Comparison of ENCODE assay signal across 21 cellular contexts in genomic region chr7:105127179-105127578, GRCh38.
DNase-seq lines count a peak whose midpoint lies in the region; ATAC-seq and TF ChIP-seq lines count a peak whose summit lies in the region.
"Had no signal": no experiment of that assay in that cellular context is flagged by ENCODE, and none has a peak within 500 bp of the region (broad histone marks: within the 10 kb centered on the region; RNA-seq: fewer than 3 reads in every experiment).

No MANE protein-coding gene starts in this region.

- no peak overlapping the region for H3K4me3 Mint-ChIP-seq in brain
- H3K4me3 Mint-ChIP-seq in stimulated activated memory B cell treated with anti-CD40 and anti-IgM and Interleukin-4, amounts not matched to agents 10 μg/mL and 1 μg/mL and 100 μg/mL, for 72 hours, result no peak overlapping the region
- H3K4me3 Mint-ChIP-seq: WTC11 had no signal

- H3K9me2 ChIP-seq in MM.1S (replicated peaks; ENCODE audit: insufficient read depth, low read length), result no peaks in the 10 kb centered on the region

- peak overlapping the region; percentile 19; the same call in 1 of the 2 replicates for H3K4me3 ChIP-seq in MM.1S (ENCODE audit: low read length)
- no peak overlapping the region for H3K4me3 ChIP-seq in effector memory CD4-positive, alpha-beta T cell (ENCODE audit: insufficient read depth, low read depth, low read length, poor library complexity, severe bottlenecking)
- H3K4me3 ChIP-seq: body of pancreas, lower lobe of right lung, PC-9, right lobe of liver, stomach, upper lobe of left lung had no signal

- no peaks in the 10 kb centered on the region for H3K27me3 ChIP-seq in MM.1S (replicated peaks; ENCODE audit: insufficient read depth, low read length)
- H3K27me3 ChIP-seq in effector memory CD4-positive, alpha-beta T cell (replicated peaks; ENCODE audit: control insufficient read depth, insufficient read depth, low read length, poor library complexity, severe bottlenecking), result no peaks in the 10 kb centered on the region
- H3K27me3 ChIP-seq: body of pancreas, right lobe of liver, stomach, upper lobe of left lung had no signal

- no peaks in the 10 kb centered on the region for H4K20me1 ChIP-seq in MM.1S (ENCODE audit: insufficient read depth, low read length)

- peaks cover 62% of the 10 kb centered on the region for H3K4me1 ChIP-seq in MM.1S (ENCODE audit: low read length)
- H3K4me1 ChIP-seq in effector memory CD4-positive, alpha-beta T cell (ENCODE audit: control insufficient read depth, insufficient read depth, low read length, poor library complexity, severe bottlenecking), result no peaks in the 10 kb centered on the region
- H3K4me1 ChIP-seq: body of pancreas had no signal

- H3K79me2 ChIP-seq in MM.1S (ENCODE audit: low read length), result peaks cover 61% of the 10 kb centered on the region

- H3K27me3 Mint-ChIP-seq in brain, result no peaks in the 10 kb centered on the region
- no peaks in the 10 kb centered on the region for H3K27me3 Mint-ChIP-seq in stimulated activated memory B cell treated with anti-CD40 and anti-IgM and Interleukin-4, amounts not matched to agents 10 μg/mL and 1 μg/mL and 100 μg/mL, for 72 hours

- peaks cover 29% of the 10 kb centered on the region for H3K4me1 Mint-ChIP-seq in brain
- peaks cover 24% of the 10 kb centered on the region for H3K4me1 Mint-ChIP-seq in stimulated activated memory B cell treated with anti-CD40 and anti-IgM and Interleukin-4, amounts not matched to agents 10 μg/mL and 1 μg/mL and 100 μg/mL, for 72 hours

- peaks cover 2% of the 10 kb centered on the region; the same call in 1 of the 2 replicates for H3K36me3 ChIP-seq in MM.1S (replicated peaks; ENCODE audit: insufficient read depth, low read length)
- H3K36me3 ChIP-seq in effector memory CD4-positive, alpha-beta T cell (ENCODE audit: control insufficient read depth, insufficient read depth, low read length), result peaks cover 25% of the 10 kb centered on the region
- H3K36me3 ChIP-seq: right lobe of liver had no signal

- H3K36me3 Mint-ChIP-seq in brain, result peaks cover 55% of the 10 kb centered on the region
- peaks cover 50% of the 10 kb centered on the region for H3K36me3 Mint-ChIP-seq in stimulated activated memory B cell treated with anti-CD40 and anti-IgM and Interleukin-4, amounts not matched to agents 10 μg/mL and 1 μg/mL and 100 μg/mL, for 72 hours

- DNase-seq in stimulated activated CD4-positive, alpha-beta T cell treated with anti-CD3 and anti-CD28 coated beads, Interleukin-1b, Interleukin-23, amount 100 ng/mL, for 48 hours, result peak; percentile 27
- DNase-seq in stimulated activated CD4-positive, alpha-beta T cell treated with anti-CD3 and anti-CD28 coated beads, Interleukin-12 subunit alpha, Interleukin-12 subunit beta, amount 100 ng/mL, for 4 hours, result no peak
- DNase-seq in MM.1S, result peak; percentile 94
- no peak for DNase-seq in effector memory CD4-positive, alpha-beta T cell
- DNase-seq: activated CD8-positive, alpha-beta memory T cell treated with anti-CD3 and anti-CD28 coated beads, Interleukin-2, amount 50 U/mL, for 4 hours; activated naive CD4-positive, alpha-beta T cell treated with Interleukin-2 at 50 U/mL for 16 hours; body of pancreas; Calu3; Karpas-422; lower lobe of right lung; NCI-H1105; NCI-H526 treated with DMSO at 0.1 percent for 48 hours; PC-9; right lobe of liver; stomach; T-helper 2 cell; upper lobe of left lung had no signal

- peaks cover 37% of the 10 kb centered on the region for H3F3A ChIP-seq in MM.1S (ENCODE audit: insufficient read depth, low read length)

- ATAC-seq in HG02970 (IDR thresholded peaks at IDR 0.05; ENCODE audit: low FRiP score, unreplicated experiment), result no peak
- no peak for ATAC-seq in stimulated activated memory B cell treated with anti-CD40 and anti-IgM and Interleukin-4, amounts not matched to agents 10 μg/mL and 1 μg/mL and 100 μg/mL, for 72 hours
- ATAC-seq: body of pancreas, lower lobe of right lung, right lobe of liver, WTC11 had no signal

- H3K9me3 Mint-ChIP-seq in brain, result no peaks in the 10 kb centered on the region
- no peaks in the 10 kb centered on the region for H3K9me3 Mint-ChIP-seq in stimulated activated memory B cell treated with anti-CD40 and anti-IgM and Interleukin-4, amounts not matched to agents 10 μg/mL and 1 μg/mL and 100 μg/mL, for 72 hours
- H3K9me3 Mint-ChIP-seq: WTC11 had no signal

- H2AFZ ChIP-seq in MM.1S (ENCODE audit: low read length), result no peak overlapping the region
- H2AFZ ChIP-seq: PC-9 had no signal

- TF ChIP-seq CTCF in MM.1S (IDR thresholded peaks at IDR 0.05; ENCODE audit: low read length) (no peak), brain (conservative IDR thresholded peaks at IDR 0.05) (no peak)

- peak overlapping the region; percentile 69 for H3K4me2 ChIP-seq in MM.1S (ENCODE audit: low read depth, low read length)
- H3K4me2 ChIP-seq: PC-9 had no signal

- H3K27ac Mint-ChIP-seq in brain, result peak overlapping the region in 3 of 5 experiments; percentile 18 to 82 (median 27)
- H3K27ac Mint-ChIP-seq in stimulated activated memory B cell treated with anti-CD40 and anti-IgM and Interleukin-4, amounts not matched to agents 10 μg/mL and 1 μg/mL and 100 μg/mL, for 72 hours, result no peak overlapping the region
- H3K27ac Mint-ChIP-seq: WTC11 had no signal

- H3K9me3 ChIP-seq in MM.1S (replicated peaks; ENCODE audit: insufficient read depth, low read length), result no peaks in the 10 kb centered on the region
- no peaks in the 10 kb centered on the region for H3K9me3 ChIP-seq in effector memory CD4-positive, alpha-beta T cell (ENCODE audit: control insufficient read depth, low read length)
- H3K9me3 ChIP-seq: body of pancreas, lower lobe of right lung, right lobe of liver, stomach, upper lobe of left lung had no signal

- peak overlapping the region; percentile 97 for H3K27ac ChIP-seq in MM.1S (ENCODE audit: low read length)
- no peak overlapping the region for H3K27ac ChIP-seq in effector memory CD4-positive, alpha-beta T cell (ENCODE audit: insufficient read depth, low read length, poor library complexity, severe bottlenecking)
- H3K27ac ChIP-seq: body of pancreas, lower lobe of right lung, PC-9, right lobe of liver, stomach, upper lobe of left lung had no signal

- H3K9ac ChIP-seq in MM.1S (ENCODE audit: low read length), result peak overlapping the region; percentile 64

Comparison
In these comparisons a context has a peak if more than half of its experiments do, and no peak if none do; other contexts are left out.
1. DNase-seq: peak in stimulated activated CD4-positive, alpha-beta T cell treated with anti-CD3 and anti-CD28 coated beads, Interleukin-1b, Interleukin-23, amount 100 ng/mL, for 48 hours (single experiment) and MM.1S (single experiment); none in stimulated activated CD4-positive, alpha-beta T cell treated with anti-CD3 and anti-CD28 coated beads, Interleukin-12 subunit alpha, Interleukin-12 subunit beta, amount 100 ng/mL, for 4 hours (single experiment) and effector memory CD4-positive, alpha-beta T cell (0 of 3).